Comparison of ENCODE assay signal across 29 cellular contexts in the genomic region with DNA sequence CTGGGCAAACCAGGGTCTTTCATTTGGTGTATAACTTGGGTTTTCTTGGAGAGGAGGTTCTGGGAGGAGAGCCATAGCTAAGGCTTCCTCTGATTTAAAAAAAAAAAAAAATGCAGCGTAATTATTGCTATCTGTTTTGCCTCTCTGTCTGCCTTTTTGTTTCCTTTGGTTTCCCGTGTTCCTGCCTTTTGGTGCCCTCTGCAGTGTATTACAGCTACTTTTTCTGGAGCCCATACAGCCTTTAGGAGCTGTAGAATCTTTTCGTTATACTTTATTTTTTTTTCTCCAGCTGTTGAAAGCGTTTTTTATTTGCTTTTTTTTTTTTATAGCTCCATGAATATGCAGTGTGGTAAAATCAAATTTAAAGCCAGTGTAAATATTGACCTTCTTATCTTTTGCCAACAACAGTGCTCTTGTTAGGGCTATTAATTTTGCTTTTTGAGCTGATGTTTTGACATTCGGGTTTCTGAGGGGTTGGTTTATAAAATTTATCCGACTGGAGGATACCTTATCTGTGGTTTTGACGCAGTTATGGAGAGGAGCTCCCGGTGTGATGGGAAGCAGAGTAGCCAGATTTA. TPM values are rescaled to one million over a fixed set of nuclear protein-coding genes. Genes with fewer than 3 reads are reported as not detected.
A peak's percentile ranks its signal among the peaks of the same experiment; 100 is the strongest.
DNase-seq lines count a peak whose midpoint lies in the region; ATAC-seq and TF ChIP-seq lines count a peak whose summit lies in the region.
"Had no signal": no experiment of that assay in that cellular context is flagged by ENCODE, and none has a peak within 500 bp of the region (broad histone marks: within the 10 kb centered on the region; RNA-seq: fewer than 3 reads in every experiment).

No MANE protein-coding gene starts in this region.

- in situ Hi-C loops in transverse colon (cut with MboI; ENCODE audit: low pct_ligation_motif_present in 1 of 4, low pct_unique_long_range_greater_than_20kb in 1 of 4, low sequenced_read_pairs in 3 of 4), result no loop called here

- H3K9me3 ChIP-seq in DND-41 (ENCODE audit: insufficient read depth, low read length, severe bottlenecking) (peaks cover 12% of the 10 kb centered on the region), transverse colon (peaks cover 28 to 33% of the 10 kb centered on the region in 2 donors)
- H3K9me3 ChIP-seq in effector memory CD4-positive, alpha-beta T cell (ENCODE audit: control insufficient read depth, low read length), result peaks cover 52% of the 10 kb centered on the region
- H3K9me3 ChIP-seq: gastrocnemius medialis had no signal

- intact Hi-C loops in head of caudate nucleus (cut with DNase I), result no loop called here
- intact Hi-C loops in transverse colon (cut with DNase I; ENCODE audit: low total_unique reads), result no loop called here

- H3K27me3 ChIP-seq in DND-41 (ENCODE audit: insufficient read depth, low read length, poor library complexity) (no peaks in the 10 kb centered on the region), transverse colon (no peaks in the 10 kb centered on the region)
- H3K27me3 ChIP-seq in effector memory CD4-positive, alpha-beta T cell (replicated peaks; ENCODE audit: control insufficient read depth, insufficient read depth, low read length, poor library complexity, severe bottlenecking), result no peaks in the 10 kb centered on the region
- H3K27me3 ChIP-seq: esophagus squamous epithelium, gastrocnemius medialis, sigmoid colon, upper lobe of right lung had no signal

- TF ChIP-seq POLR2A in transverse colon (IDR thresholded peaks at IDR 0.05), result no peak

- DNase-seq in DND-41 (no peak), NCI-H69 (lab: John Stamatoyannopoulos, UW) (peak; percentile 55), NCI-H1436 treated with DMSO at 0.1 percent for 48 hours (lab: John Stamatoyannopoulos, UW) (no peak), head of caudate nucleus (no peak), transverse colon (no peak)
- no peak for DNase-seq in effector memory CD4-positive, alpha-beta T cell
- DNase-seq: ACHN; activated CD4-positive, alpha-beta T cell treated with anti-CD3 and anti-CD28 coated beads for 36 hours; activated T-cell treated with anti-CD3 and anti-CD28 coated beads for 4 hours; anterior cingulate cortex; EL; esophagus squamous epithelium; gastrocnemius medialis; GOT3; hypothalamus; left ventricle myocardium inferior; NCI-H1105 treated with DMSO at 0.1 percent for 48 hours; NCI-H2171 treated with DMSO at 0.1 percent for 48 hours; NCI-H526; psoas muscle; sigmoid colon; stimulated activated CD4-positive, alpha-beta T cell treated with anti-CD3 and anti-CD28 coated beads, Interleukin-4, amount 100 ng/mL, for 24 hours; substantia nigra; T-helper 2 cell; upper lobe of right lung had no signal

- no peak for TF ChIP-seq EP300 in transverse colon (IDR thresholded peaks at IDR 0.05; ENCODE audit: low read depth)

- H3K4me3 ChIP-seq in DND-41 (ENCODE audit: low read depth in 1 of 2, low read length in 2 of 2) (no peak overlapping the region), transverse colon (no peak overlapping the region)
- peak overlapping the region; percentile 9 for H3K4me3 ChIP-seq in effector memory CD4-positive, alpha-beta T cell (ENCODE audit: insufficient read depth, low read depth, low read length, poor library complexity, severe bottlenecking)
- H3K4me3 ChIP-seq: esophagus squamous epithelium, gastrocnemius medialis, left ventricle myocardium inferior, psoas muscle, sigmoid colon, upper lobe of right lung had no signal

- H3K79me2 ChIP-seq in DND-41 (ENCODE audit: insufficient read depth, low read length), result no peaks in the 10 kb centered on the region

- no peaks in the 10 kb centered on the region for H4K20me1 ChIP-seq in DND-41 (ENCODE audit: insufficient read depth, low read length)

- ATAC-seq in DND-41 (ENCODE audit: insufficient read depth, low read depth) (no peak), GM21737 (IDR thresholded peaks at IDR 0.05; ENCODE audit: unreplicated experiment) (no peak)
- ATAC-seq: activated CD4-positive, alpha-beta T cell treated with anti-CD3 and anti-CD28 coated beads for 36 hours; gastrocnemius medialis; HepG2; psoas muscle; stimulated activated memory B cell treated with anti-CD40 and anti-IgM and Interleukin-4, amounts not matched to agents 10 μg/mL and 1 μg/mL and 100 μg/mL, for 72 hours; upper lobe of right lung had no signal

- peak; percentile 40 for TF ChIP-seq CTCF in 22Rv1 (IDR thresholded peaks at IDR 0.05)
- peak; percentile 24 for TF ChIP-seq CTCF in DND-41 (IDR thresholded peaks at IDR 0.05; ENCODE audit: borderline replicate concordance, extremely low read depth, low read length, poor library complexity, severe bottlenecking)
- TF ChIP-seq CTCF in transverse colon (IDR thresholded peaks at IDR 0.05), result no peak

- H3K4me2 ChIP-seq in DND-41 (ENCODE audit: insufficient read depth, low read length), result no peak overlapping the region

- no peak overlapping the region for H2AFZ ChIP-seq in DND-41 (ENCODE audit: low read depth, low read length)

- H3K27ac ChIP-seq in 22Rv1 (0 out of 2 replicates have a peak overlapping the region, but pooled peaks have one; percentile 13), DND-41 (ENCODE audit: low read length) (no peak overlapping the region), transverse colon (no peak overlapping the region)
- H3K27ac ChIP-seq in effector memory CD4-positive, alpha-beta T cell (ENCODE audit: insufficient read depth, low read length, poor library complexity, severe bottlenecking), result no peak overlapping the region
- H3K27ac ChIP-seq: esophagus squamous epithelium, gastrocnemius medialis, left ventricle myocardium inferior, psoas muscle, sigmoid colon, upper lobe of right lung had no signal

- no peaks in the 10 kb centered on the region for H3K4me1 ChIP-seq in DND-41 (ENCODE audit: insufficient read depth, low read length)
- H3K4me1 ChIP-seq in effector memory CD4-positive, alpha-beta T cell (ENCODE audit: control insufficient read depth, insufficient read depth, low read length, poor library complexity, severe bottlenecking), result no peaks in the 10 kb centered on the region
- no peaks in the 10 kb centered on the region for H3K4me1 ChIP-seq in transverse colon
- H3K4me1 ChIP-seq: esophagus squamous epithelium, gastrocnemius medialis, left ventricle myocardium inferior, psoas muscle, sigmoid colon, upper lobe of right lung had no signal

- 60 to 64% methylated on average over 7 to 8 of the region's 8 CpGs for WGBS in transverse colon (ENCODE audit: low coverage in 1 of 2), 2 donors

- H3K36me3 ChIP-seq in DND-41 (ENCODE audit: insufficient read depth, low read length) (0 out of 2 replicates have a peak, but pooled peaks cover 3% of the 10 kb centered on the region), transverse colon (no peaks in the 10 kb centered on the region)
- no peaks in the 10 kb centered on the region for H3K36me3 ChIP-seq in effector memory CD4-positive, alpha-beta T cell (ENCODE audit: control insufficient read depth, insufficient read depth, low read length)
- H3K36me3 ChIP-seq: esophagus squamous epithelium, gastrocnemius medialis, left ventricle myocardium inferior, sigmoid colon, upper lobe of right lung had no signal

- H3K9ac ChIP-seq in DND-41 (ENCODE audit: low read depth, low read length), result no peak overlapping the region

RNA-seq across cellular contexts. Expression of gene ZNF493, which starts 38.1 kb away (rescaled TPM):
- 10 to 100 TPM in 3 of 4 donors, 1 to 10 TPM in 1; 6.4 to 63.9 (median 47.1) TPM for total RNA-seq in transverse colon

Comparison
In these comparisons a context has a peak if more than half of its experiments do, and no peak if none do; other contexts are left out.
1. CTCF ChIP-seq: peak in 22Rv1 (single experiment) and DND-41 (single experiment); none in transverse colon (0 of 5).